3 cellular contexts compared by ENCODE assay signal in the genomic region with DNA sequence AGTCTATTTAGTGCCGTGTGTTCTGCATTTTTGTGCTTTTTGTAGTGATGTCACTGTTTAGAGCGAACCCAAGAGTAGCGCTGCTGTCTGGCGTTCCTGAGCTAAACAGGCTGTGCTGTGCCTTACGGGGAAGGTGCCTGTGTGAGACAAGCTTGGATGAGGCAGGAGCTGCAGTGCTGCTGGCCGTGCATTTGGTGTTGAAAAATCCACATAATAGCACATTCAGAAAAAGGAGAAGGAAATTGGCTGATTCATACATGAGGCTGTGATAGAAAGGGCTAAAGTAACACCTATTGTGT. TPM values are rescaled to one million over a fixed set of nuclear protein-coding genes. Genes with fewer than 3 reads are reported as not detected.
"Had no signal": no experiment of that assay in that cellular context is flagged by ENCODE, and none has a peak within 500 bp of the region (broad histone marks: within the 10 kb centered on the region; RNA-seq: fewer than 3 reads in every experiment).

No MANE protein-coding gene starts in this region.

RNA-seq across cellular contexts. Expression of a gene that starts 50.2 kb away (rescaled TPM):
- total RNA-seq: PC-3, SJSA1 had no signal
- polyA plus RNA-seq: SK-N-SH had no signal
